Comparison of ENCODE assay signal across 20 cellular contexts in the genomic region with DNA sequence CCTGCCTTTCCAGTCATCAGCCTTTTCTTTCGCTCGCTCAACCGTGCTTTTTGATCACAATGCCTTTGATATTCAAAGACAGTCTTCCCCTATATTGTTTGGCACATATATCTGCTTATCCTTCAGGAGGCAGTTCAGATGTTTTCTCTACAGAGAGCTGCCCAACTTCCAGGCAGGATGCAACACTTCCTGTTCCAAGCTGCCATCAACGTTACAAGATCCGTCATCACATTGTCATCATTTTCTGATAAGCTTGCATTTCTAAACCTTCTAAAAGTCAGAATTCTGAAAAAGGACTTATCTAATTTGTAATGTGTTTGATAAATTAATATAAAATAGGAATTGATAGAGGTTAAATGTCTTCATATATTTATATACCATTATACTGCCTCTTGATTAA.
DNase-seq lines count a peak whose midpoint lies in the region; ATAC-seq and TF ChIP-seq lines count a peak whose summit lies in the region.
"Had no signal": no experiment of that assay in that cellular context is flagged by ENCODE, and none has a peak within 500 bp of the region (broad histone marks: within the 10 kb centered on the region; RNA-seq: fewer than 3 reads in every experiment).

No MANE protein-coding gene starts in this region.

- H3K27me3 ChIP-seq in heart left ventricle, result no peaks in the 10 kb centered on the region
- H3K27me3 ChIP-seq: MG63 had no signal

- 41 to 49% (median 47%) methylated on average over 5 of the region's 5 CpGs for WGBS in heart left ventricle, 4 donors

- TF ChIP-seq POLR2A in heart left ventricle (IDR thresholded peaks at IDR 0.05), result no peak

- no peak overlapping the region for H3K4me3 ChIP-seq in heart left ventricle
- H3K4me3 ChIP-seq: MG63, SK-N-MC had no signal

- no peak overlapping the region for H3K27ac ChIP-seq in heart left ventricle
- H3K27ac ChIP-seq: RWPE1, SK-N-MC had no signal

- DNase-seq in NCI-H345 (lab: John Stamatoyannopoulos, UW) (peak; percentile 22), NCI-H345 treated with DMSO at 0.1 percent for 48 hours (lab: John Stamatoyannopoulos, UW; ENCODE audit: unreplicated experiment) (no peak), dermis microvascular lymphatic vessel endothelial cell (ENCODE audit: low read depth in 2 of 2) (peak; percentile 29 to 81), lung microvascular endothelial cell (ENCODE audit: low read depth in 2 of 2) (peak; percentile 31 to 84), heart left ventricle (no peak), AG08395 (ENCODE audit: low spot score) (no peak)
- DNase-seq: GDM1; MG63; NCI-H1436; NCI-H187 treated with DMSO at 0.1 percent for 48 hours; NCI-H2107; NCI-H2227 treated with DMSO at 0.1 percent for 48 hours; NCI-H524; NCI-H774; NK-92 treated with Interleukin-12 subunit alpha and Interleukin-12 subunit beta, amount 100 ng/mL, for 24 hours; SHP77 treated with DMSO at 0.1 percent for 48 hours; SW 1271 had no signal

- ATAC-seq in heart left ventricle, result no peak
- no peak for ATAC-seq in HG02938 (IDR thresholded peaks at IDR 0.05; ENCODE audit: unreplicated experiment)

- no peaks in the 10 kb centered on the region for H3K9me3 ChIP-seq in heart left ventricle
- H3K9me3 ChIP-seq: MG63 had no signal

- H3K36me3 ChIP-seq in heart left ventricle, result no peaks in the 10 kb centered on the region
- H3K36me3 ChIP-seq: MG63 had no signal

- intact Hi-C loops in heart left ventricle (cut with DNase I), result no loop called here

- no peak for TF ChIP-seq CTCF in heart left ventricle (IDR thresholded peaks at IDR 0.05)

- H3K4me1 ChIP-seq in heart left ventricle, result no peaks in the 10 kb centered on the region

Comparison
In these comparisons a context has a peak if more than half of its experiments do, and no peak if none do; other contexts are left out.
1. DNase-seq: peak in NCI-H345 (single experiment), dermis microvascular lymphatic vessel endothelial cell (2 of 2) and lung microvascular endothelial cell (2 of 2); none in NCI-H345 treated with DMSO at 0.1 percent for 48 hours (single experiment), heart left ventricle (0 of 5) and AG08395 (single experiment).